ENCODE assay signal across 1 cellular context in the genomic region with DNA sequence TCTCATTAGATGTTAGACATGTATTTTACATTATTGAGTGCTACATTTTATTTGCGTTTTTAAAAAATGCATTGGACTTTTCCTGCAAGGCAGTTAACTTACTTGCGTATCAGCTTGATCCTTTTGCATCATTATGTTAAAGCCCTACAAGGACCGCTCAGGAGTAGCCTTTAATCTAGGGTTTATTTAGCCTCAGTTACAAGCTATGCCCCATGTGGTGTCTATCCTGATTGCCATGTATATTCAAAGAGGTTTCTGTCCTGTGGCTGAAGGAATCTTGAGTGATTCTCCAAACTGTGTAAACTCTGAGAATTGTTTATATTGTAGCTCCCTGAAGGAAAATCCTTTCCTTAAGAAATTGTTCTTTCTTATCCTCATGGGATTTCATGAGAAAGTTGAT.
TF ChIP-seq lines count a peak whose summit lies in the region.

No MANE protein-coding gene starts in this region.

TF ChIP-seq in WTC11, 78 proteins besides CTCF, POLR2A, EP300 and RAD21 (continued from another document):
- TF ChIP-seq, protein P1, sequence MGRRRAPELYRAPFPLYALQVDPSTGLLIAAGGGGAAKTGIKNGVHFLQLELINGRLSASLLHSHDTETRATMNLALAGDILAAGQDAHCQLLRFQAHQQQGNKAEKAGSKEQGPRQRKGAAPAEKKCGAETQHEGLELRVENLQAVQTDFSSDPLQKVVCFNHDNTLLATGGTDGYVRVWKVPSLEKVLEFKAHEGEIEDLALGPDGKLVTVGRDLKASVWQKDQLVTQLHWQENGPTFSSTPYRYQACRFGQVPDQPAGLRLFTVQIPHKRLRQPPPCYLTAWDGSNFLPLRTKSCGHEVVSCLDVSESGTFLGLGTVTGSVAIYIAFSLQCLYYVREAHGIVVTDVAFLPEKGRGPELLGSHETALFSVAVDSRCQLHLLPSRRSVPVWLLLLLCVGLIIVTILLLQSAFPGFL (CRISPR knock-in tag; IDR thresholded peaks at IDR 0.05; ENCODE audit: borderline replicate concordance), result no peak
- TF ChIP-seq SMAD4 (CRISPR knock-in tag; IDR thresholded peaks at IDR 0.05), result no peak
- TF ChIP-seq, protein P2, sequence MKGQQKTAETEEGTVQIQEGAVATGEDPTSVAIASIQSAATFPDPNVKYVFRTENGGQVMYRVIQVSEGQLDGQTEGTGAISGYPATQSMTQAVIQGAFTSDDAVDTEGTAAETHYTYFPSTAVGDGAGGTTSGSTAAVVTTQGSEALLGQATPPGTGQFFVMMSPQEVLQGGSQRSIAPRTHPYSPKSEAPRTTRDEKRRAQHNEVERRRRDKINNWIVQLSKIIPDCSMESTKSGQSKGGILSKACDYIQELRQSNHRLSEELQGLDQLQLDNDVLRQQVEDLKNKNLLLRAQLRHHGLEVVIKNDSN (CRISPR knock-in tag; IDR thresholded peaks at IDR 0.05), result no peak
- TF ChIP-seq NR2C2 (CRISPR knock-in tag; IDR thresholded peaks at IDR 0.05), result no peak
- TF ChIP-seq RELA (CRISPR knock-in tag; IDR thresholded peaks at IDR 0.05; ENCODE audit: borderline replicate concordance), result no peak
- TF ChIP-seq ZNF232 (CRISPR knock-in tag; IDR thresholded peaks at IDR 0.05), result no peak
